ENCODE assay signal across 24 cellular contexts in the genomic region with DNA sequence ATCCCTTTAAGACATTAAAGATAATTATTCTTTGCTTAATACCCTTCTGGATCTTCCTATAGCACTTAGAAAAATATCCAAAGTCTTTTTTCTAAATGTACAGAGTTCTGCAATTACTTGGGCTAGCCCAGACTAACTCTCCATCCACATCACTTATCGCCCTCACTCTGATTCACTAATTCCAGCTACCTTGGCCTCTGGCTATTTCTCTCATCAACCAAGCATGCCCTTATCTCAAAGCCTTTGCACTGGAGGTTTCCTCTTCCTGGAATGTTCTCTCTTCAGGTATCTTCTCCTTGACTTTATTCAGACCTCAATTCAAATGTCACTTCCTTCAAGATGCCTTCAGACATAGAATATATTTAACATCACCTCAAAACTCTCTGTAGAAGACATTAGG.
"Had no signal": no experiment of that assay in that cellular context is flagged by ENCODE, and none has a peak within 500 bp of the region (broad histone marks: within the 10 kb centered on the region; RNA-seq: fewer than 3 reads in every experiment).

No MANE protein-coding gene starts in this region.

- H3K9me3 ChIP-seq: left lung, lower lobe of right lung, mucosa of descending colon, ovary, right lobe of liver, tibial nerve, upper lobe of left lung had no signal

- H3K4me3 Mint-ChIP-seq: naive thymus-derived CD4-positive, alpha-beta T cell; natural killer cell treated with Interleukin-12 subunit alpha and Interleukin-12 subunit beta and Interleukin-15 and Interleukin-18, amount 100 ng/mL, for 72 hours; stimulated activated memory B cell treated with anti-CD40 and anti-IgM and Interleukin-4, amounts not matched to agents 10 μg/mL and 1 μg/mL and 100 μg/mL, for 72 hours; stimulated activated naive CD8-positive, alpha-beta T cell treated with anti-CD3 and anti-CD28 coated beads, Interleukin-15, amount 100 ng/mL, for 72 hours had no signal

- H3K36me3 Mint-ChIP-seq: naive thymus-derived CD4-positive, alpha-beta T cell; stimulated activated memory B cell treated with anti-CD40 and anti-IgM and Interleukin-4, amounts not matched to agents 10 μg/mL and 1 μg/mL and 100 μg/mL, for 72 hours had no signal

- H3K36me3 ChIP-seq: left lung, lower lobe of right lung, ovary, right atrium auricular region, right lobe of liver, tibial nerve, upper lobe of left lung had no signal

- H3K27me3 Mint-ChIP-seq: naive thymus-derived CD4-positive, alpha-beta T cell; natural killer cell treated with Interleukin-12 subunit alpha and Interleukin-12 subunit beta and Interleukin-15 and Interleukin-18, amount 100 ng/mL, for 72 hours; progenitor cell of endocrine pancreas; stimulated activated memory B cell treated with anti-CD40 and anti-IgM and Interleukin-4, amounts not matched to agents 10 μg/mL and 1 μg/mL and 100 μg/mL, for 72 hours; stimulated activated naive CD8-positive, alpha-beta T cell treated with anti-CD3 and anti-CD28 coated beads, Interleukin-15, amount 100 ng/mL, for 72 hours had no signal

- H3K4me1 Mint-ChIP-seq: naive thymus-derived CD4-positive, alpha-beta T cell; stimulated activated memory B cell treated with anti-CD40 and anti-IgM and Interleukin-4, amounts not matched to agents 10 μg/mL and 1 μg/mL and 100 μg/mL, for 72 hours; stimulated activated naive CD8-positive, alpha-beta T cell treated with anti-CD3 and anti-CD28 coated beads, Interleukin-15, amount 100 ng/mL, for 72 hours had no signal

- H3K27me3 ChIP-seq: left lung, ovary, right atrium auricular region, right lobe of liver, tibial nerve, upper lobe of left lung had no signal

- H3K27ac Mint-ChIP-seq: naive thymus-derived CD4-positive, alpha-beta T cell; natural killer cell treated with Interleukin-12 subunit alpha and Interleukin-12 subunit beta and Interleukin-15 and Interleukin-18, amount 100 ng/mL, for 72 hours; progenitor cell of endocrine pancreas; stimulated activated memory B cell treated with anti-CD40 and anti-IgM and Interleukin-4, amounts not matched to agents 10 μg/mL and 1 μg/mL and 100 μg/mL, for 72 hours; stimulated activated naive CD8-positive, alpha-beta T cell treated with anti-CD3 and anti-CD28 coated beads, Interleukin-15, amount 100 ng/mL, for 72 hours had no signal

- H3K4me3 ChIP-seq: left lung, lower lobe of right lung, mucosa of descending colon, ovary, right atrium auricular region, right lobe of liver, smooth muscle cell, tibial nerve, upper lobe of left lung had no signal

- ATAC-seq: left colon; left lung; lower lobe of right lung; mucosa of descending colon; naive thymus-derived CD4-positive, alpha-beta T cell; natural killer cell treated with Interleukin-12 subunit alpha and Interleukin-12 subunit beta and Interleukin-15 and Interleukin-18, amount 100 ng/mL, for 72 hours; right lobe of liver; stimulated activated memory B cell treated with anti-CD40 and anti-IgM and Interleukin-4, amounts not matched to agents 10 μg/mL and 1 μg/mL and 100 μg/mL, for 72 hours; stimulated activated naive CD8-positive, alpha-beta T cell treated with anti-CD3 and anti-CD28 coated beads, Interleukin-15, amount 100 ng/mL, for 72 hours had no signal

- H3K4me1 ChIP-seq: left lung, lower lobe of right lung, right atrium auricular region, right lobe of liver, tibial nerve, upper lobe of left lung had no signal

- H3K27ac ChIP-seq: left lung, lower lobe of right lung, ovary, right atrium auricular region, right lobe of liver, tibial nerve, upper lobe of left lung had no signal

- H3K4me2 ChIP-seq: smooth muscle cell had no signal

- DNase-seq: hippocampal formation; kidney; left colon; left lung; lower lobe of right lung; midbrain; mucosa of descending colon; naive thymus-derived CD4-positive, alpha-beta T cell; ovary; right lobe of liver; stimulated activated CD4-positive, alpha-beta T cell treated with anti-CD3 and anti-CD28 coated beads, Interleukin-1b, Interleukin-23, amount 100 ng/mL, for 48 hours; stimulated activated CD4-positive, alpha-beta T cell treated with anti-CD3 and anti-CD28 coated beads, Interleukin-2, amount 100 ng/mL, for 48 hours; stimulated activated CD4-positive, alpha-beta T cell treated with anti-CD3 and anti-CD28 coated beads, Interleukin-4, amount 100 ng/mL, for 4 hours; stimulated activated CD8-positive, alpha-beta memory T cell treated with anti-CD3 and anti-CD28 coated beads, Interleukin-4, amount 100 ng/mL, for 48 hours; stimulated activated naive CD4-positive, alpha-beta T cell treated with Interleukin-2 at 50 U/mL for 16 hours; stimulated activated naive CD8-positive, alpha-beta T cell treated with anti-CD3 and anti-CD28 coated beads, Interleukin-15, amount 100 ng/mL, for 72 hours; substantia nigra; upper lobe of left lung had no signal

- H3K9me3 Mint-ChIP-seq: stimulated activated naive CD8-positive, alpha-beta T cell treated with anti-CD3 and anti-CD28 coated beads, Interleukin-15, amount 100 ng/mL, for 72 hours had no signal
